25 cellular contexts compared by ENCODE assay signal in the genomic region with DNA sequence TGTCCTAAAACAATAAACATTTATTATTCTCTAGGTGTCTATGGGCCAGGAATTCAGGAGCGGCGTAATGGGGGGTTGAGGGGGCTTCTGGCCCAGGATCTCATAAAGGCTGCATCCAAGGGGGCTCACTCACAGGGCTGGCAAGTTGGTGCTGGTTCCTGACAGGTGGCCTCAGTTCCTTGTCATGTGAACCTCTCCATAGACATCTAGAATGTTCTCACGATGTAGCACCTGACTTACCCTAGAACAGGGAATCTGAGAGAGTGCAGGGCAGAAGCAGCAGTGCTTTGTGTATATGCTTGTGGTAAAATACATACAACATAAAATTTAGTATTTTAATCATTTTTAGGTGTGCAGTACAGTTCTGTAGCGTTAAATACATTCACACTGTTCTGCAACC.
"Had no signal": no experiment of that assay in that cellular context is flagged by ENCODE, and none has a peak within 500 bp of the region (broad histone marks: within the 10 kb centered on the region; RNA-seq: fewer than 3 reads in every experiment).

No MANE protein-coding gene starts in this region.

- H3K27me3 ChIP-seq: breast epithelium, left lung, neutrophil, sigmoid colon, suprapubic skin, tibial artery, upper lobe of right lung had no signal

- H3K9me3 ChIP-seq: breast epithelium, neutrophil, sigmoid colon, suprapubic skin, tibial artery, upper lobe of right lung had no signal

- H3K36me3 ChIP-seq: breast epithelium, sigmoid colon, suprapubic skin, tibial artery, upper lobe of right lung had no signal

- H3K27ac ChIP-seq: breast epithelium, left lung, neutrophil, sigmoid colon, suprapubic skin, tibial artery, upper lobe of right lung had no signal

- ATAC-seq: activated CD8-positive, alpha-beta T cell treated with anti-CD3 and anti-CD28 coated beads for 36 hours; activated naive CD8-positive, alpha-beta T cell treated with anti-CD3 and anti-CD28 coated beads, Interleukin-2, amount 50 U/mL, for 24 hours; activated T-cell treated with anti-CD3 and anti-CD28 coated beads, Interleukin-2, amount 50 U/mL, for 4 hours; activated T-helper 17 cell treated with anti-CD3 and anti-CD28 coated beads, Interleukin-2, amount 50 U/mL, for 72 hours; left lung; stimulated activated naive B cell treated with anti-CD40 and anti-IgM and Interleukin-4, amounts not matched to agents 10 μg/mL and 1 μg/mL and 100 μg/mL, for 72 hours; upper lobe of right lung had no signal

- DNase-seq: activated B cell treated with CpG ODN at 0.5 μM for 24 hours; activated CD4-positive, alpha-beta T cell treated with anti-CD3 and anti-CD28 coated beads, Interleukin-2, amount 50 U/mL, for 1 hour; activated CD8-positive, alpha-beta T cell treated with anti-CD3 and anti-CD28 coated beads for 36 hours; activated gamma-delta T cell treated with Interleukin-2 at 50 U/mL for 16 hours; activated naive CD4-positive, alpha-beta T cell treated with anti-CD3 and anti-CD28 coated beads, Interleukin-2, amount 50 U/mL, for 16 hours; activated naive CD8-positive, alpha-beta T cell treated with anti-CD3 and anti-CD28 coated beads, Interleukin-2, amount 50 U/mL, for 24 hours; activated T-cell treated with anti-CD3 and anti-CD28 coated beads, Interleukin-2, amount 50 U/mL, for 4 hours; effector CD8-positive, alpha-beta T cell; kidney glomerular epithelial cell; left lung; naive B cell; nephron progenitor cell; sigmoid colon; stimulated activated CD4-positive, alpha-beta T cell treated with anti-CD3 and anti-CD28 coated beads, Interleukin-1b, Interleukin-23, amount 100 ng/mL, for 48 hours; stimulated activated CD4-positive, alpha-beta T cell treated with anti-CD3 and anti-CD28 coated beads, Interleukin-4, amount 100 ng/mL, for 4 hours; stimulated activated CD8-positive, alpha-beta memory T cell treated with anti-CD3 and anti-CD28 coated beads, Interleukin-4, amount 100 ng/mL, for 48 hours; stimulated activated naive B cell treated with anti-CD40 and anti-IgM and Interleukin-4, amounts not matched to agents 10 μg/mL and 1 μg/mL and 100 μg/mL, for 72 hours; T-helper 2 cell; tibial artery; upper lobe of right lung had no signal

- H3K4me1 ChIP-seq: breast epithelium, left lung, upper lobe of right lung had no signal

- H3K4me3 ChIP-seq: breast epithelium, left lung, sigmoid colon, smooth muscle cell, suprapubic skin, tibial artery, upper lobe of right lung had no signal
